Comparison of ENCODE assay signal across 8 cellular contexts in the genomic region with DNA sequence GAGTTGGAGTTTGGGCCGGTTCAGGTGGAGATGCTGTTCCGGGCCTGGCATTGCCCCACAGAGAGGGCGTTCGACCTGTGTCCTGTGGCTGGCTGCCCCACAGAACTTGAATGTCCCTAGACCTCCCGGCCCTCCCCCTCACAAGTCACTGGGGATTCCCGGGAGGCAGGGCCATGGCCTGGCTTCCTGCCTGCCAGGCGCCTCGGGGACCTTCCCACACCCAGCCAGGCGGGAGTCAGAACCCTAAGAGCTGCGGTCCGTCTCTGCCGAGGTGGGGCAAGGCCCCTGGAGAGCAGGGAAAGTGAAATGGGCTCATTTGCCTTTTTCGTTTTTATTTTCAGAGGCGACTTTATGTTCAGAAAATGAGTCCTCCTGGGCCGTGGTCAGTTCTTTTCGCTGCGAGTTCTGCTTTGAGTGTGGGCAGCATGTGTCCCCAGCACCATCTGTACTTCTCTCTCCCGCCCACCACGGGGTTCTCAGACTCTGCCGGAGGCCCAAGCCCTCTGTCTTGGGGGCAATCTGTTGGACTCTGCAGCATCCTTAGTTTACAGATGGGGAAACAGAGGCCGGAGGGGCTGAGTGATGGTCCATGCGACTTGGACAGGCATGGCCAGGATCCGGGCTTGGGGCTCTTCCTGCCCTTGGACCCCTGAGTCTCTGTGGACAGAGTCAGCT. TPM values are rescaled to one million over a fixed set of nuclear protein-coding genes. Genes with fewer than 3 reads are reported as not detected.
A peak's percentile ranks its signal among the peaks of the same experiment; 100 is the strongest.
DNase-seq lines count a peak whose midpoint lies in the region; ATAC-seq and TF ChIP-seq lines count a peak whose summit lies in the region.

No MANE protein-coding gene starts in this region.

- WGBS in right lobe of liver (ENCODE audit: insufficient coverage, low coverage, low lambda C conversion rate, missing lambda C conversion rate): 67% methylated on average over 9 of the region's 23 CpGs
- 41 to 46% methylated on average over 17 to 23 of the region's 23 CpGs for WGBS in tibial nerve, 2 donors

- H3K36me3 ChIP-seq in right lobe of liver (peaks cover 0 to 2% (median 0%) of the 10 kb centered on the region in 4 donors), tibial nerve (peaks cover 0 to 48% (median 0%) of the 10 kb centered on the region in 3 donors)

- DNase-seq in activated CD8-positive, alpha-beta memory T cell treated with anti-CD3 and anti-CD28 coated beads, Interleukin-2, amount 50 U/mL, for 48 hours: peak; percentile 76
- peak in 2 of 3 donors; percentile 64 to 68 for DNase-seq in right lobe of liver
- DNase-seq in tibial nerve (ENCODE audit: low spot score in 2 of 2): no peak
- no peak for DNase-seq in SHP77 (lab: John Stamatoyannopoulos, UW)
- no peak for DNase-seq in activated gamma-delta T cell (lab: John Stamatoyannopoulos, UW)
- no peak for DNase-seq in COR-L47 (lab: John Stamatoyannopoulos, UW)

- ATAC-seq in GM18868 (IDR thresholded peaks at IDR 0.05; ENCODE audit: unreplicated experiment): peak; percentile 28
- ATAC-seq in HG02885 (IDR thresholded peaks at IDR 0.05; ENCODE audit: poor library complexity, unreplicated experiment): peak; percentile 50
- peak; percentile 7 to 79 (median 46) for ATAC-seq in right lobe of liver

- TF ChIP-seq POLR2A in right lobe of liver (IDR thresholded peaks at IDR 0.05) (no peak), tibial nerve (IDR thresholded peaks at IDR 0.05) (no peak)

- H3K9me3 ChIP-seq in right lobe of liver (no peaks in the 10 kb centered on the region), tibial nerve (no peaks in the 10 kb centered on the region)

- intact Hi-C loops in right lobe of liver (cut with DNase I): loop anchor here in 1 of 2 donors (10.0 kb wide), 1 partner anchor 195 kb away; no protein-coding TSS in a partner anchor

- peak in 1 of 2 donors; percentile 7 for TF ChIP-seq EP300 in tibial nerve (IDR thresholded peaks at IDR 0.05)

- H3K27me3 ChIP-seq in right lobe of liver (no peaks in the 10 kb centered on the region), tibial nerve (no peaks in the 10 kb centered on the region)

- no peaks in the 10 kb centered on the region for H3K4me1 ChIP-seq in right lobe of liver
- H3K4me1 ChIP-seq in tibial nerve: peaks cover 0 to 62% (median 56%) of the 10 kb centered on the region in 4 donors

- H3K27ac ChIP-seq in right lobe of liver: no peak overlapping the region
- peak overlapping the region; percentile 64 to 88 (median 85) for H3K27ac ChIP-seq in tibial nerve

- H3K4me3 ChIP-seq in right lobe of liver (no peak overlapping the region), tibial nerve (peak overlapping the region in 1 of 4 donors; percentile 4)

- TF ChIP-seq CTCF in right lobe of liver (IDR thresholded peaks at IDR 0.05) (no peak), tibial nerve (IDR thresholded peaks at IDR 0.05) (no peak)

RNA-seq across cellular contexts. Expression of a gene that starts 8.5 kb away (rescaled TPM):
- total RNA-seq in right lobe of liver (10 to 100 TPM in 3 of 6 experiments, 1 to 10 TPM in 3; 3.9 to 16.9 (median 9.6) TPM), tibial nerve (10 to 100 TPM in 1 of 4 donors, 1 to 10 TPM in 3; 4.8 to 14.4 (median 5.8) TPM)

RNA-seq across cellular contexts. Expression of a gene that starts 48.7 kb away (rescaled TPM):
- total RNA-seq in right lobe of liver (10 to 100 TPM in 4 of 6 experiments, 1 to 10 TPM in 2; 8.6 to 22.1 (median 11.1) TPM), tibial nerve (10 to 100 TPM; 12.6 to 20.9 (median 19.0) TPM)

Comparison
In these comparisons a context has a peak if more than half of its experiments do, and no peak if none do; other contexts are left out.
1. DNase-seq: peak in activated CD8-positive, alpha-beta memory T cell treated with anti-CD3 and anti-CD28 coated beads, Interleukin-2, amount 50 U/mL, for 48 hours (single experiment) and right lobe of liver (2 of 3); none in tibial nerve (0 of 2), SHP77 (0 of 2), activated gamma-delta T cell (single experiment) and COR-L47 (single experiment).
2. H3K27ac ChIP-seq: peak in tibial nerve (4 of 4); none in right lobe of liver (0 of 3).
3. Peak in every context shown above with its lines, with median percentiles within 50 percentile points of each other: ATAC-seq.